In the genomic region with DNA sequence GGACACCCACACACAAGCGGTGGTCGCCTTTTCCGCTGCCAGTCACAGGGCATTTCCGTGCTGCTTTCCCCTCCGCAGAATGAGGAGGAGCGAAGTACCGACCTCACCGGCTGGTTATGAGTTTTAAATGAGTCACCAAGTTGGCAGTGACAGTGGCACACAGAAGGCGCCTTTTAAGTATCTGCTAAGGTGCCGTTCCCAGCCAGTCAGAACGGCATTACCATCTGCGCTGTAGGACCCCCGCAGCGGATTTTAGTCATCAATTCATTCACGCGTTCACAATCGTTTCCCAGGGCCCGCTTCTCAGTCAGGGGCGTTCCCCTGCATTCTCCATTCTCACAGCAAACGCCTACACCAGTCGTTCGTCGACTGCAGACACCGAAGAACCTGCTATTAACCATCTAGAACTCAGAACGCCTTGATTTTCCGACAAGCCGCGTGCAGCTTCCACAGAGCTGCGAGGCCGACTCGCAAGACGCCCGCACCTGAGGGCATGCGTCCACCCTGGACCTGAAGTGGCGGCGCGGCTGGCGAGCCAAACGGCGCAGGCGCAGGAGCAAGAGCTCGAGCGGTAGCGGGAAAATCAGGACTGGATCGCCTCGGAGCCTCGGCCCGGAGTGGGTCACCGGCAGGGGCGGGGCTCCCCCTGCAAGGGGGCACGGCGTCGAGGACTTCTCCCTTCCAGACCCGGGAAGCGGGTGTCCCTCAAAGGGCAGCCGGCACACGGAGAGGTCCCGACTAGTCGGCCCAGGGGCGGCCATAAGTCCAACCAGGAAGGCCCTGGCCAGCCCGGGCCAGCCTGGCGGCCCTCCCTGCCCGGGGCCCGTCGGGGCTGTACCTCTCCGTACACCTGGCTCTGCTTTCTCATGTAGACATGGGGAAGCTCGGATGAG, we compare ENCODE assay signal across 8 cellular contexts. TPM values are rescaled to one million over a fixed set of nuclear protein-coding genes. Genes with fewer than 3 reads are reported as not detected.
A peak's percentile ranks its signal among the peaks of the same experiment; 100 is the strongest.
DNase-seq lines count a peak whose midpoint lies in the region; ATAC-seq and TF ChIP-seq lines count a peak whose summit lies in the region.

No MANE protein-coding gene starts in this region.

- ATAC-seq in GM18868 (IDR thresholded peaks at IDR 0.05; ENCODE audit: unreplicated experiment), result peak; percentile 50
- peak; percentile 45 for ATAC-seq in HG03103 (IDR thresholded peaks at IDR 0.05; ENCODE audit: low read depth, unreplicated experiment)

- intact Hi-C loops in mammary epithelial cell (cut with micrococcal nuclease), result loop anchor here (1.0 to 5.0 kb wide), 2 partner anchors 249 to 371 kb away; partner anchors contain the start of genes PDE3B and PSMA1

- CTCF ChIA-PET in mammary epithelial cell (lab: Charles Lee; ENCODE audit: low non-redundant PET), result interaction anchor here (0.9 to 1.3 kb wide), 2 partner anchors 17 to 102 kb away, joined by 3 to 6 read pairs; no protein-coding TSS in a partner anchor

- TF ChIP-seq CTCF in WI38 (IDR thresholded peaks at IDR 0.05; ENCODE audit: low read depth, low read length), result no peak
- TF ChIP-seq CTCF in mammary epithelial cell (conservative IDR thresholded peaks at IDR 0.05 in 1 of 2, IDR thresholded peaks at IDR 0.05 in 1 of 2; ENCODE audit: extremely low read depth in 1 of 2, insufficient read depth in 1 of 2, low read depth in 1 of 2, low read length in 2 of 2), result no peak

- peak overlapping the region; percentile 94 for H2AFZ ChIP-seq in mammary epithelial cell (ENCODE audit: low read depth, low read length)

- H3K4me2 ChIP-seq in mammary epithelial cell (ENCODE audit: insufficient read depth, low read depth, low read length), result peak overlapping the region; percentile 85

- dilution Hi-C loops in mammary epithelial cell (cut with HindIII; ENCODE audit: low sequenced_read_pairs), result no loop called here

- peak overlapping the region; percentile 55 for H3K27ac ChIP-seq in mammary epithelial cell (ENCODE audit: insufficient read depth, low read depth, low read length)

- H3K9me3 ChIP-seq in mammary epithelial cell (replicated peaks; ENCODE audit: insufficient read depth, low read length), result no peaks in the 10 kb centered on the region

- no peaks in the 10 kb centered on the region for H4K20me1 ChIP-seq in mammary epithelial cell (ENCODE audit: insufficient read depth, low read length)

- DNase-seq in ACHN, result peak; percentile 86
- DNase-seq in NCI-H2196 (lab: John Stamatoyannopoulos, UW; ENCODE audit: unreplicated experiment), result peak; percentile 89
- DNase-seq in mammary epithelial cell, result peak; percentile 88
- DNase-seq in inferior parietal cortex (ENCODE audit: extremely low spot score), result peak; percentile 90
- DNase-seq in smooth muscle cell of the brain vasculature (ENCODE audit: low read depth, low spot score), result peak; percentile 64

- WGBS in mammary epithelial cell (ENCODE audit: low coverage, missing lambda C conversion rate), result under 1% methylated on average over 22 of the region's 67 CpGs

- H3K79me2 ChIP-seq in mammary epithelial cell (ENCODE audit: insufficient read depth, low read length), result peaks cover 18% of the 10 kb centered on the region

- no peaks in the 10 kb centered on the region for H3K27me3 ChIP-seq in mammary epithelial cell (ENCODE audit: insufficient read depth, low read length)

- peak overlapping the region; percentile 60 for H3K4me3 ChIP-seq in WI38 (ENCODE audit: low read depth, low read length)
- H3K4me3 ChIP-seq in mammary epithelial cell (replicated peaks in 1 of 3; ENCODE audit: insufficient read depth in 1 of 3, low read depth in 2 of 3, low read length in 3 of 3), result peak overlapping the region; percentile 52 to 66 (median 62)

- H3K4me1 ChIP-seq in mammary epithelial cell (ENCODE audit: insufficient read depth, low read length), result no peaks in the 10 kb centered on the region

- in situ Hi-C loops in ACHN (cut with HindIII; ENCODE audit: low pct_ligation_motif_present, low pct_unique_long_range_greater_than_20kb, low sequenced_read_pairs) (no loop called here), mammary epithelial cell (cut with MboI; ENCODE audit: low sequenced_read_pairs in 2 of 2) (loop anchor here in 1 of 2 donors (25.0 kb wide), 1 partner anchor 379 kb away; the partner anchor contains the start of gene PSMA1)

- TSS peak; percentile 49 for BruUV-seq in mammary epithelial cell (replicated peaks; lab: Mats Ljungman, UMichigan)

- peak overlapping the region; percentile 46 for H3K9ac ChIP-seq in mammary epithelial cell (ENCODE audit: insufficient read depth, low read length)

- no peaks in the 10 kb centered on the region for H3K36me3 ChIP-seq in mammary epithelial cell (ENCODE audit: insufficient read depth, low read length)

RNA-seq across cellular contexts. Expression of gene CYP2R1, which starts 0.6 kb away (rescaled TPM):
- 10 to 100 TPM; 15.3 to 15.4 TPM for total RNA-seq in mammary epithelial cell
- polyA plus RNA-seq in mammary epithelial cell, result 8.8 TPM
- 8.9 TPM for polyA minus RNA-seq in mammary epithelial cell

Comparison
In these comparisons a context has a peak if more than half of its experiments do, and no peak if none do; other contexts are left out.
1. Peak in every context shown above with its lines: DNase-seq, ATAC-seq, H3K4me3 ChIP-seq and H3K27ac ChIP-seq.